9 cellular contexts compared by ENCODE assay signal in genomic region chr3:188978772-188979171, GRCh38.
DNase-seq lines count a peak whose midpoint lies in the region; ATAC-seq, FAIRE-seq and TF ChIP-seq lines count a peak whose summit lies in the region.
"Had no signal": no experiment of that assay in that cellular context is flagged by ENCODE, and none has a peak within 500 bp of the region (broad histone marks: within the 10 kb centered on the region; RNA-seq: fewer than 3 reads in every experiment).

No MANE protein-coding gene starts in this region.

- H3K9me3 ChIP-seq in RWPE2 (ENCODE audit: severe bottlenecking) (no peaks in the 10 kb centered on the region), heart right ventricle (no peaks in the 10 kb centered on the region), subcutaneous abdominal adipose tissue (ENCODE audit: control insufficient read depth in 5 of 5, low read length in 5 of 5) (no peaks in the 10 kb centered on the region)

- FAIRE-seq in GM12891 (lab: Jason Lieb, UNC) = no peak

- DNase-seq in H4 (ENCODE audit: low spot score) (peak; percentile 26), RWPE2 (ENCODE audit: low spot score) (no peak), heart right ventricle (peak in 1 of 2 donors; percentile 51), GM12891 (ENCODE audit: insufficient read length, low spot score) (no peak), NCI-H2029 (lab: John Stamatoyannopoulos, UW) (no peak)
- DNase-seq: activated CD4-positive, alpha-beta T cell treated with anti-CD3 and anti-CD28 coated beads, Interleukin-2, amount 50 U/mL, for 4 hours; NCI-H187 treated with DMSO at 0.1 percent for 48 hours had no signal

- H3K4me1 ChIP-seq in RWPE2 (ENCODE audit: insufficient read depth, poor library complexity, severe bottlenecking) (peaks cover 15% of the 10 kb centered on the region), heart right ventricle (peaks cover 0 to 25% (median 3%) of the 10 kb centered on the region in 9 donors), subcutaneous abdominal adipose tissue (ENCODE audit: control insufficient read depth in 5 of 5, insufficient read depth in 5 of 5, low read length in 5 of 5) (peaks cover 0 to 24% (median 19%) of the 10 kb centered on the region in 5 donors)

- no peaks in the 10 kb centered on the region for H3K36me3 ChIP-seq in RWPE2 (ENCODE audit: low read depth)
- no peaks in the 10 kb centered on the region for H3K36me3 ChIP-seq in heart right ventricle
- H3K36me3 ChIP-seq in subcutaneous abdominal adipose tissue (ENCODE audit: control insufficient read depth in 5 of 5, insufficient read depth in 5 of 5, low read length in 5 of 5) = no peaks in the 10 kb centered on the region

- H3K27ac ChIP-seq in RWPE2 (ENCODE audit: poor library complexity, severe bottlenecking) = no peak overlapping the region
- peak overlapping the region in 8 of 10 donors; percentile 0 to 68 (median 50) for H3K27ac ChIP-seq in heart right ventricle
- H3K27ac ChIP-seq in subcutaneous abdominal adipose tissue (ENCODE audit: low read depth, low read length) = peak overlapping the region; percentile 8

- no peak for TF ChIP-seq POLR2A in GM12891 (IDR thresholded peaks at IDR 0.05; ENCODE audit: low read depth, low read length)

- H3K9ac ChIP-seq in subcutaneous abdominal adipose tissue (ENCODE audit: low read length in 5 of 5) = no peak overlapping the region

- intact Hi-C loops in heart right ventricle (cut with DNase I) = loop anchor here in 4 of 10 donors (10.0 kb wide), 2 partner anchors 156 to 256 kb away; no protein-coding TSS in a partner anchor

- WGBS in heart right ventricle, 2 donors = 61 to 67% methylated on average over 4 of the region's 4 CpGs

- H3K27me3 ChIP-seq in RWPE2 (ENCODE audit: insufficient read depth, poor library complexity, severe bottlenecking) = no peaks in the 10 kb centered on the region
- H3K27me3 ChIP-seq in heart right ventricle = no peaks in the 10 kb centered on the region
- H3K27me3 ChIP-seq in subcutaneous abdominal adipose tissue (ENCODE audit: control insufficient read depth in 5 of 5, insufficient read depth in 4 of 5, low read length in 5 of 5) = no peaks in the 10 kb centered on the region

- ATAC-seq in RWPE2 (ENCODE audit: low read depth) (0 out of 3 replicates have a peak, but pooled peaks have one; percentile 33), heart right ventricle (peak in 6 of 8 donors; percentile 58 to 75 (median 70)), GM18858 (IDR thresholded peaks at IDR 0.05; ENCODE audit: unreplicated experiment) (no peak)

- TF ChIP-seq CTCF in RWPE2 (IDR thresholded peaks at IDR 0.05; ENCODE audit: poor library complexity, severe bottlenecking) (no peak), heart right ventricle (IDR thresholded peaks at IDR 0.05) (no peak)

- H3K4me3 ChIP-seq in RWPE2 (ENCODE audit: severe bottlenecking) (no peak overlapping the region), heart right ventricle (no peak overlapping the region), subcutaneous abdominal adipose tissue (ENCODE audit: low read depth in 1 of 5, low read length in 5 of 5) (no peak overlapping the region)

TF ChIP-seq in GM12891, 5 proteins besides CTCF, POLR2A, EP300 and RAD21:
- TF ChIP-seq SPI1 (IDR thresholded peaks at IDR 0.05; ENCODE audit: low read depth, low read length) (no peak), POU2F2 (IDR thresholded peaks at IDR 0.05; ENCODE audit: low read depth, low read length) (no peak), PAX5 (IDR thresholded peaks at IDR 0.05; ENCODE audit: insufficient read depth, low read length, severe bottlenecking) (no peak), POLR2AphosphoS5 (IDR thresholded peaks at IDR 0.05; ENCODE audit: low read depth, low read length) (no peak), TAF1 (IDR thresholded peaks at IDR 0.05; ENCODE audit: low read depth, low read length) (no peak)
